In the genomic region with DNA sequence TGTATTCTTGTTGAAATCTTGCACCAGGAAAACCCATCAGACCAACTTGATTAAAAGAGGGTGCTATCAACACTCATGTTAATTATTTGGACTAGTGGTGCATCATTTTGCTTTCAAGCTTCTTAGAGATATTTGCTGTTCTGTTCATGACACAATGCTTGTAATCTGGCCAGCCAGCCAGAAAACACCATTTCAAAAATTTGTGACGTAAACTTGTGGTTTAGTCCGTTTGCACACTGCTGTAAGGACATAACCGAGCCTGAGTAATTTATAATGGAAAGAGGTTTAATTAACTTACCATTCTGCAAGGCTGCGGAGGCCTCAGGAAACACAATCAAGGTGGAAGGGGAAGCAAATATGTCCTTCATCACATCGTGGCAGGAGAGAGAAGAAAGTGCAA, we compare ENCODE assay signal across 11 cellular contexts.
DNase-seq lines count a peak whose midpoint lies in the region; ATAC-seq and TF ChIP-seq lines count a peak whose summit lies in the region.
"Had no signal": no experiment of that assay in that cellular context is flagged by ENCODE, and none has a peak within 500 bp of the region (broad histone marks: within the 10 kb centered on the region; RNA-seq: fewer than 3 reads in every experiment).

No MANE protein-coding gene starts in this region.

- no peaks in the 10 kb centered on the region for H3K36me3 ChIP-seq in sigmoid colon
- H3K36me3 ChIP-seq: transverse colon had no signal

- TF ChIP-seq EP300 in sigmoid colon (IDR thresholded peaks at IDR 0.05) = no peak

- ATAC-seq in Right ventricle myocardium superior (ENCODE audit: poor library complexity) = peak; percentile 68
- no peak for ATAC-seq in stimulated activated effector memory CD8-positive, alpha-beta T cell treated with anti-CD3 and anti-CD28 coated beads, Interleukin-12 subunit alpha, Interleukin-12 subunit beta, amount 100 ng/mL, for 72 hours
- no peak for ATAC-seq in HG03520 (IDR thresholded peaks at IDR 0.05; ENCODE audit: unreplicated experiment)

- H3K27me3 ChIP-seq in sigmoid colon = no peaks in the 10 kb centered on the region
- H3K27me3 ChIP-seq: transverse colon had no signal

- no peak for TF ChIP-seq CTCF in sigmoid colon (IDR thresholded peaks at IDR 0.05)

- no peaks in the 10 kb centered on the region for H3K9me3 ChIP-seq in sigmoid colon
- H3K9me3 ChIP-seq: transverse colon had no signal

- 68 to 85% methylated on average over 5 of the region's 5 CpGs for WGBS in sigmoid colon, 2 donors

- TF ChIP-seq POLR2A in sigmoid colon (IDR thresholded peaks at IDR 0.05) = no peak

- H3K27ac Mint-ChIP-seq in stimulated activated effector memory CD8-positive, alpha-beta T cell treated with anti-CD3 and anti-CD28 coated beads, Interleukin-12 subunit alpha, Interleukin-12 subunit beta, amount 100 ng/mL, for 72 hours = no peak overlapping the region
- H3K27ac Mint-ChIP-seq: nephron; T-helper 2 cell treated with Interferon-gamma antibody and Interleukin-4, amounts not matched to agents 5 μg/mL and 100 μg/mL, for 36 hours had no signal

- H3K36me3 Mint-ChIP-seq in stimulated activated effector memory CD8-positive, alpha-beta T cell treated with anti-CD3 and anti-CD28 coated beads, Interleukin-12 subunit alpha, Interleukin-12 subunit beta, amount 100 ng/mL, for 72 hours = no peaks in the 10 kb centered on the region

- peak; percentile 24 for DNase-seq in GM03348 (ENCODE audit: low spot score)
- DNase-seq in SK-N-DZ (ENCODE audit: low spot score) = peak; percentile 39
- DNase-seq in Right ventricle myocardium superior = no peak
- DNase-seq in sigmoid colon = no peak
- DNase-seq in activated naive CD4-positive, alpha-beta T cell treated with anti-CD3 and anti-CD28 coated beads, Interleukin-2, amount 50 U/mL, for 16 hours = no peak
- no peak for DNase-seq in stimulated activated effector memory CD8-positive, alpha-beta T cell treated with anti-CD3 and anti-CD28 coated beads, Interleukin-12 subunit alpha, Interleukin-12 subunit beta, amount 100 ng/mL, for 72 hours (ENCODE audit: low spot score in 2 of 2)
- no peak for DNase-seq in cerebellum (ENCODE audit: low spot score)
- DNase-seq: transverse colon had no signal

- intact Hi-C loops in Right ventricle myocardium superior (cut with DNase I) (no loop called here), sigmoid colon (cut with DNase I) (no loop called here)

- H3K4me1 Mint-ChIP-seq in stimulated activated effector memory CD8-positive, alpha-beta T cell treated with anti-CD3 and anti-CD28 coated beads, Interleukin-12 subunit alpha, Interleukin-12 subunit beta, amount 100 ng/mL, for 72 hours = peaks cover 10% of the 10 kb centered on the region

- H3K27ac ChIP-seq in sigmoid colon = peak overlapping the region in 3 of 4 donors; percentile 22 to 50 (median 46)

- H3K4me1 ChIP-seq in sigmoid colon = peaks cover 0 to 15% (median 9%) of the 10 kb centered on the region in 4 donors

- H3K4me3 ChIP-seq in sigmoid colon = no peak overlapping the region
- H3K4me3 ChIP-seq: transverse colon had no signal

- no peaks in the 10 kb centered on the region for H3K9me3 Mint-ChIP-seq in stimulated activated effector memory CD8-positive, alpha-beta T cell treated with anti-CD3 and anti-CD28 coated beads, Interleukin-12 subunit alpha, Interleukin-12 subunit beta, amount 100 ng/mL, for 72 hours

- no peak overlapping the region for H3K4me3 Mint-ChIP-seq in stimulated activated effector memory CD8-positive, alpha-beta T cell treated with anti-CD3 and anti-CD28 coated beads, Interleukin-12 subunit alpha, Interleukin-12 subunit beta, amount 100 ng/mL, for 72 hours
- H3K4me3 Mint-ChIP-seq: nephron; T-helper 2 cell treated with Interferon-gamma antibody and Interleukin-4, amounts not matched to agents 5 μg/mL and 100 μg/mL, for 36 hours had no signal

Comparison
In these comparisons a context has a peak if more than half of its experiments do, and no peak if none do; other contexts are left out.
1. DNase-seq: peak in GM03348 (single experiment) and SK-N-DZ (single experiment); none in Right ventricle myocardium superior (single experiment), sigmoid colon (single experiment), activated naive CD4-positive, alpha-beta T cell treated with anti-CD3 and anti-CD28 coated beads, Interleukin-2, amount 50 U/mL, for 16 hours (single experiment), stimulated activated effector memory CD8-positive, alpha-beta T cell treated with anti-CD3 and anti-CD28 coated beads, Interleukin-12 subunit alpha, Interleukin-12 subunit beta, amount 100 ng/mL, for 72 hours (0 of 2) and cerebellum (single experiment).